Comparison of ENCODE assay signal across 25 cellular contexts in the genomic region with DNA sequence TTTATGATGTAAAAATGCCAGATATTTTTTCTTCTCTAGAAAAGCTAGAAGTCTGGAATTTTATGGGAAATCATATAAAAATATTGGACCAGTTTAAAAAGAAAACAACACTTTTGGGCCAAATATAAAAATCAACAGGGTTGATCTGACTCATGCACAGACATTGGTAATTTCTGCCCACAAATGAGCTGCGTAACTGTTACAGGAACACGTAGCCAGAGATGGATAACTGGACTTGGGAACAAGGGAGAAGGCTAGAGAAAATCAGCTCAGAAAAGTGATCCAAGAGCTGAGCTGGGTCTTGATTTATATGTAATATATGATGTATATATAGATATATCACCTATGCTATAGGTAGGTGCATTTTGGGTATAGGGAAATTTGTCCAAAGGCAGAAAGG.
"Had no signal": no experiment of that assay in that cellular context is flagged by ENCODE, and none has a peak within 500 bp of the region (broad histone marks: within the 10 kb centered on the region; RNA-seq: fewer than 3 reads in every experiment).

No MANE protein-coding gene starts in this region.

- H3K9me3 Mint-ChIP-seq: nephron had no signal

- H3K36me3 ChIP-seq: esophagus muscularis mucosa, left ventricle myocardium inferior, prostate gland, right lobe of liver, stomach, thyroid gland, upper lobe of left lung, uterus had no signal

- DNase-seq: effector memory CD8-positive, alpha-beta T cell; foreskin keratinocyte; kidney; left cardiac atrium; left ventricle myocardium inferior; mesenchymal stem cell; midbrain; occipital lobe; right lobe of liver; stimulated activated CD4-positive, alpha-beta T cell treated with anti-CD3 and anti-CD28 coated beads, Interleukin-15, amount 100 ng/mL, for 24 hours; stimulated activated CD4-positive, alpha-beta T cell treated with anti-CD3 and anti-CD28 coated beads, Interleukin-1b, Interleukin-23, amount 100 ng/mL, for 48 hours; stimulated activated CD4-positive, alpha-beta T cell treated with anti-CD3 and anti-CD28 coated beads, Interleukin-4, amount 100 ng/mL, for 24 hours; stimulated activated naive B cell treated with anti-CD40 and anti-IgM and Interleukin-4, amounts not matched to agents 10 μg/mL and 1 μg/mL and 100 μg/mL, for 72 hours; stomach; thyroid gland; upper lobe of left lung; uterus had no signal

- H3K27ac Mint-ChIP-seq: dendritic cell treated with granulocyte-macrophage colony-stimulating factor and Interleukin-4, amounts not matched to agents 40 ng/mL and 50 ng/mL, for 4 days; effector memory CD8-positive, alpha-beta T cell; nephron; stimulated activated naive B cell treated with anti-CD40 and anti-IgM and Interleukin-4, amounts not matched to agents 10 μg/mL and 1 μg/mL and 100 μg/mL, for 72 hours had no signal

- H3K27me3 Mint-ChIP-seq: dendritic cell treated with granulocyte-macrophage colony-stimulating factor and Interleukin-4, amounts not matched to agents 40 ng/mL and 50 ng/mL, for 4 days; effector memory CD8-positive, alpha-beta T cell; stimulated activated naive B cell treated with anti-CD40 and anti-IgM and Interleukin-4, amounts not matched to agents 10 μg/mL and 1 μg/mL and 100 μg/mL, for 72 hours had no signal

- H3K27ac ChIP-seq: epithelial cell of prostate, esophagus muscularis mucosa, foreskin keratinocyte, hepatocyte, left ventricle myocardium inferior, parathyroid adenoma, prostate gland, right lobe of liver, stomach, thyroid gland, upper lobe of left lung, uterus had no signal

- H3K36me3 Mint-ChIP-seq: stimulated activated naive B cell treated with anti-CD40 and anti-IgM and Interleukin-4, amounts not matched to agents 10 μg/mL and 1 μg/mL and 100 μg/mL, for 72 hours had no signal

- H3K4me3 ChIP-seq: esophagus muscularis mucosa, hepatocyte, left ventricle myocardium inferior, lung, prostate gland, right lobe of liver, stomach, thyroid gland, upper lobe of left lung, uterus had no signal

- H3K4me1 Mint-ChIP-seq: nephron; stimulated activated naive B cell treated with anti-CD40 and anti-IgM and Interleukin-4, amounts not matched to agents 10 μg/mL and 1 μg/mL and 100 μg/mL, for 72 hours had no signal

- H3K27me3 ChIP-seq: esophagus muscularis mucosa, foreskin keratinocyte, hepatocyte, right lobe of liver, stomach, thyroid gland, upper lobe of left lung, uterus had no signal

- ATAC-seq: effector memory CD8-positive, alpha-beta T cell; foreskin keratinocyte; right lobe of liver; stimulated activated naive B cell treated with anti-CD40 and anti-IgM and Interleukin-4, amounts not matched to agents 10 μg/mL and 1 μg/mL and 100 μg/mL, for 72 hours had no signal

- H3K9me3 ChIP-seq: esophagus muscularis mucosa, left ventricle myocardium inferior, prostate gland, right lobe of liver, stomach, thyroid gland, upper lobe of left lung, uterus had no signal

- H3K4me3 Mint-ChIP-seq: dendritic cell treated with granulocyte-macrophage colony-stimulating factor and Interleukin-4, amounts not matched to agents 40 ng/mL and 50 ng/mL, for 4 days; effector memory CD8-positive, alpha-beta T cell; nephron; stimulated activated naive B cell treated with anti-CD40 and anti-IgM and Interleukin-4, amounts not matched to agents 10 μg/mL and 1 μg/mL and 100 μg/mL, for 72 hours had no signal

- H3K4me1 ChIP-seq: esophagus muscularis mucosa, parathyroid adenoma, prostate gland, thyroid gland, upper lobe of left lung, uterus had no signal
